ENCODE assay signal across 19 cellular contexts in genomic region chr3:69313251-69313650, GRCh38.
DNase-seq lines count a peak whose midpoint lies in the region; ATAC-seq and TF ChIP-seq lines count a peak whose summit lies in the region.
"Had no signal": no experiment of that assay in that cellular context is flagged by ENCODE, and none has a peak within 500 bp of the region (broad histone marks: within the 10 kb centered on the region; RNA-seq: fewer than 3 reads in every experiment).

No MANE protein-coding gene starts in this region.

- H3K4me3 ChIP-seq in colonic mucosa (no peak overlapping the region), endodermal cell (ENCODE audit: low read length) (no peak overlapping the region), foreskin fibroblast (ENCODE audit: low read depth in 1 of 2, low read length in 2 of 2) (no peak overlapping the region)

- H3K27ac Mint-ChIP-seq in endodermal cell, result no peak overlapping the region
- no peak overlapping the region for H3K27ac Mint-ChIP-seq in activated CD8-positive, alpha-beta memory T cell treated with anti-CD3 and anti-CD28 coated beads, Interleukin-2, amount 10 ng/mL, durations not matched to agents 7 days and 5 days
- H3K27ac Mint-ChIP-seq: CD4-positive, CD25-positive, alpha-beta regulatory T cell; CD8-positive, alpha-beta memory T cell; HFFc6 had no signal

- whole genome bisulfite sequencing in endodermal cell (ENCODE audit: insufficient coverage in 1 of 2, insufficient read length in 1 of 2), 2 experiments, result 67 to 69% methylated on average over 3 to 4 of the region's 4 CpGs

- H3K9me3 ChIP-seq in colonic mucosa, result no peaks in the 10 kb centered on the region
- peaks cover 6% of the 10 kb centered on the region for H3K9me3 ChIP-seq in endodermal cell (ENCODE audit: control insufficient read depth, low read length)
- H3K9me3 ChIP-seq: BE2C had no signal

- H3K36me3 Mint-ChIP-seq in endodermal cell (ENCODE audit: low read depth), result no peaks in the 10 kb centered on the region
- H3K36me3 Mint-ChIP-seq in activated CD8-positive, alpha-beta memory T cell treated with anti-CD3 and anti-CD28 coated beads, Interleukin-2, amount 10 ng/mL, durations not matched to agents 7 days and 5 days, result no peaks in the 10 kb centered on the region
- H3K36me3 Mint-ChIP-seq: CD4-positive, CD25-positive, alpha-beta regulatory T cell; CD8-positive, alpha-beta memory T cell had no signal

- no peak overlapping the region for H3K27ac ChIP-seq in colonic mucosa
- H3K27ac ChIP-seq in endodermal cell (ENCODE audit: low read depth, low read length), result no peak overlapping the region
- H3K27ac ChIP-seq in substantia nigra (ENCODE audit: low read depth, low read length, poor library complexity, severe bottlenecking), result peak overlapping the region; percentile 19

- no peak overlapping the region for H3K4me3 Mint-ChIP-seq in endodermal cell
- no peak overlapping the region for H3K4me3 Mint-ChIP-seq in activated CD8-positive, alpha-beta memory T cell treated with anti-CD3 and anti-CD28 coated beads, Interleukin-2, amount 10 ng/mL, durations not matched to agents 7 days and 5 days
- H3K4me3 Mint-ChIP-seq: CD4-positive, CD25-positive, alpha-beta regulatory T cell; CD8-positive, alpha-beta memory T cell; HFFc6 had no signal

- intact Hi-C loops in colonic mucosa (cut with DNase I) (no loop called here), left colon (cut with DNase I, micrococcal nuclease) (no loop called here)

- H3K4me1 Mint-ChIP-seq in endodermal cell, result no peaks in the 10 kb centered on the region
- peaks cover 2% of the 10 kb centered on the region for H3K4me1 Mint-ChIP-seq in activated CD8-positive, alpha-beta memory T cell treated with anti-CD3 and anti-CD28 coated beads, Interleukin-2, amount 10 ng/mL, durations not matched to agents 7 days and 5 days
- H3K4me1 Mint-ChIP-seq: CD8-positive, alpha-beta memory T cell had no signal

- H3K9me3 Mint-ChIP-seq in endodermal cell, result no peaks in the 10 kb centered on the region
- H3K9me3 Mint-ChIP-seq in activated CD8-positive, alpha-beta memory T cell treated with anti-CD3 and anti-CD28 coated beads, Interleukin-2, amount 10 ng/mL, durations not matched to agents 7 days and 5 days (ENCODE audit: low read depth), result no peaks in the 10 kb centered on the region
- H3K9me3 Mint-ChIP-seq: CD4-positive, CD25-positive, alpha-beta regulatory T cell; CD8-positive, alpha-beta memory T cell; HFFc6 had no signal

- H3K9ac ChIP-seq in colonic mucosa (ENCODE audit: low read depth in 2 of 2, low read length in 2 of 2), result no peak overlapping the region
- no peak overlapping the region for H3K9ac ChIP-seq in endodermal cell (ENCODE audit: extremely low read depth, low read length, poor library complexity, severe bottlenecking)

- H3K27me3 Mint-ChIP-seq in endodermal cell (ENCODE audit: insufficient read depth), result peaks cover 2% of the 10 kb centered on the region
- peaks cover 3% of the 10 kb centered on the region for H3K27me3 Mint-ChIP-seq in activated CD8-positive, alpha-beta memory T cell treated with anti-CD3 and anti-CD28 coated beads, Interleukin-2, amount 10 ng/mL, durations not matched to agents 7 days and 5 days
- H3K27me3 Mint-ChIP-seq: CD4-positive, CD25-positive, alpha-beta regulatory T cell had no signal

- CTCF ChIA-PET in activated CD8-positive, alpha-beta memory T cell treated with anti-CD3 and anti-CD28 coated beads, Interleukin-2, amount 10 ng/mL, durations not matched to agents 7 days and 5 days (lab: Charles Lee), result interaction anchor here (1.1 to 11.1 kb wide), 3 partner anchors 11 to 154 kb away, joined by 3 to 291 read pairs (median 7); no protein-coding TSS in a partner anchor

- H3K27me3 ChIP-seq in colonic mucosa, result no peaks in the 10 kb centered on the region
- H3K27me3 ChIP-seq in endodermal cell (ENCODE audit: control insufficient read depth, insufficient read depth, low read length, poor library complexity, severe bottlenecking), result no peaks in the 10 kb centered on the region
- H3K27me3 ChIP-seq: BE2C had no signal

- H3K36me3 ChIP-seq in colonic mucosa (no peaks in the 10 kb centered on the region), endodermal cell (ENCODE audit: control insufficient read depth, insufficient read depth, low read length) (no peaks in the 10 kb centered on the region)

- ATAC-seq in left colon, result peak; percentile 98
- ATAC-seq in HG03520 (IDR thresholded peaks at IDR 0.05; ENCODE audit: unreplicated experiment), result no peak
- no peak for ATAC-seq in activated CD8-positive, alpha-beta memory T cell treated with anti-CD3 and anti-CD28 coated beads, Interleukin-2, amount 10 ng/mL, durations not matched to agents 7 days and 5 days
- ATAC-seq: HCT116 had no signal

- peak; percentile 36 for DNase-seq in colonic mucosa
- peak; percentile 22 for DNase-seq in endodermal cell
- peak in 1 of 2 donors; percentile 56 for DNase-seq in left colon
- no peak for DNase-seq in substantia nigra (lab: John Stamatoyannopoulos, UW)
- DNase-seq in activated CD8-positive, alpha-beta memory T cell treated with anti-CD3 and anti-CD28 coated beads, Interleukin-2, amount 10 ng/mL, durations not matched to agents 7 days and 5 days, result no peak
- no peak for DNase-seq in foreskin fibroblast
- DNase-seq: ACHN; BE2C; C1 segment of cervical spinal cord; CD4-positive, CD25-positive, alpha-beta regulatory T cell; CD8-positive, alpha-beta memory T cell; COR-L47; DMS 273 treated with DMSO at 0.1 percent for 48 hours; GOT3; H7; HFFc6; IMR-90 had no signal

- TF ChIP-seq CTCF in colonic mucosa (IDR thresholded peaks at IDR 0.05) (no peak), endodermal cell (conservative IDR thresholded peaks at IDR 0.05) (no peak), foreskin fibroblast (IDR thresholded peaks at IDR 0.05; ENCODE audit: low read depth, low read length) (no peak)

- H3K4me1 ChIP-seq in colonic mucosa (no peaks in the 10 kb centered on the region), endodermal cell (ENCODE audit: control insufficient read depth, insufficient read depth, low read length) (no peaks in the 10 kb centered on the region)
- H3K4me1 ChIP-seq: BE2C had no signal

Comparison
In these comparisons a context has a peak if more than half of its experiments do, and no peak if none do; other contexts are left out.
1. DNase-seq: peak in colonic mucosa (single experiment) and endodermal cell (single experiment); none in substantia nigra (0 of 49), activated CD8-positive, alpha-beta memory T cell treated with anti-CD3 and anti-CD28 coated beads, Interleukin-2, amount 10 ng/mL, durations not matched to agents 7 days and 5 days (single experiment) and foreskin fibroblast (0 of 2).